1 cellular context compared by ENCODE assay signal in the genomic region with DNA sequence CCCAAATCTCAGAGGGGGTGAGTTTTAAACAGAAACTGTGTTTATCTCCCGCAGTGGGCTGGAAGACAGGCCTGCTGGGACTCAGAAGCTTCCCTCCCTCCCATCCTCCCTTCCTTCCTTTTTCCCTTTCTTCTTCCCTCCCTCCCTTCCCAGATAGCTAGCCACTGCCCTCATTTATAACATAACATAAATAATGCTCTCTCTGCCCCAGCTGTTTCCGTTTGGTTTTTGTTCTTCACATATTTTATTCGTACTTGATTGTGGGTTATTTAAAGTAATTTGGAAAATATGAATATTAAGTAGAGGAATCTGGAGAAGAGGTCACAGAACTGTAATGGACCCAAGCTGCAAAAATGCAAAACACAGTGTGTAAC.
TF ChIP-seq lines count a peak whose summit lies in the region.

No MANE protein-coding gene starts in this region.

TF ChIP-seq in SK-N-SH treated with all-trans-retinoic acid at 6 μM for 48 hours, 23 proteins besides CTCF, POLR2A, EP300 and RAD21 (continued from another document):
- TF ChIP-seq, protein P1, sequence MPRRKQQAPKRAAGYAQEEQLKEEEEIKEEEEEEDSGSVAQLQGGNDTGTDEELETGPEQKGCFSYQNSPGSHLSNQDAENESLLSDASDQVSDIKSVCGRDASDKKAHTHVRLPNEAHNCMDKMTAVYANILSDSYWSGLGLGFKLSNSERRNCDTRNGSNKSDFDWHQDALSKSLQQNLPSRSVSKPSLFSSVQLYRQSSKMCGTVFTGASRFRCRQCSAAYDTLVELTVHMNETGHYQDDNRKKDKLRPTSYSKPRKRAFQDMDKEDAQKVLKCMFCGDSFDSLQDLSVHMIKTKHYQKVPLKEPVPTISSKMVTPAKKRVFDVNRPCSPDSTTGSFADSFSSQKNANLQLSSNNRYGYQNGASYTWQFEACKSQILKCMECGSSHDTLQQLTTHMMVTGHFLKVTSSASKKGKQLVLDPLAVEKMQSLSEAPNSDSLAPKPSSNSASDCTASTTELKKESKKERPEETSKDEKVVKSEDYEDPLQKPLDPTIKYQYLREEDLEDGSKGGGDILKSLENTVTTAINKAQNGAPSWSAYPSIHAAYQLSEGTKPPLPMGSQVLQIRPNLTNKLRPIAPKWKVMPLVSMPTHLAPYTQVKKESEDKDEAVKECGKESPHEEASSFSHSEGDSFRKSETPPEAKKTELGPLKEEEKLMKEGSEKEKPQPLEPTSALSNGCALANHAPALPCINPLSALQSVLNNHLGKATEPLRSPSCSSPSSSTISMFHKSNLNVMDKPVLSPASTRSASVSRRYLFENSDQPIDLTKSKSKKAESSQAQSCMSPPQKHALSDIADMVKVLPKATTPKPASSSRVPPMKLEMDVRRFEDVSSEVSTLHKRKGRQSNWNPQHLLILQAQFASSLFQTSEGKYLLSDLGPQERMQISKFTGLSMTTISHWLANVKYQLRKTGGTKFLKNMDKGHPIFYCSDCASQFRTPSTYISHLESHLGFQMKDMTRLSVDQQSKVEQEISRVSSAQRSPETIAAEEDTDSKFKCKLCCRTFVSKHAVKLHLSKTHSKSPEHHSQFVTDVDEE (CRISPR knock-in tag; IDR thresholded peaks at IDR 0.05): no peak
- TF ChIP-seq, protein P2, sequence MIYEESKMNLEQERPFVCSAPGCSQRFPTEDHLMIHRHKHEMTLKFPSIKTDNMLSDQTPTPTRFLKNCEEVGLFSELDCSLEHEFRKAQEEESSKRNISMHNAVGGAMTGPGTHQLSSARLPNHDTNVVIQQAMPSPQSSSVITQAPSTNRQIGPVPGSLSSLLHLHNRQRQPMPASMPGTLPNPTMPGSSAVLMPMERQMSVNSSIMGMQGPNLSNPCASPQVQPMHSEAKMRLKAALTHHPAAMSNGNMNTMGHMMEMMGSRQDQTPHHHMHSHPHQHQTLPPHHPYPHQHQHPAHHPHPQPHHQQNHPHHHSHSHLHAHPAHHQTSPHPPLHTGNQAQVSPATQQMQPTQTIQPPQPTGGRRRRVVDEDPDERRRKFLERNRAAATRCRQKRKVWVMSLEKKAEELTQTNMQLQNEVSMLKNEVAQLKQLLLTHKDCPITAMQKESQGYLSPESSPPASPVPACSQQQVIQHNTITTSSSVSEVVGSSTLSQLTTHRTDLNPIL (CRISPR knock-in tag; IDR thresholded peaks at IDR 0.05; ENCODE audit: low read depth): no peak
- TF ChIP-seq SNAI2 (CRISPR knock-in tag; IDR thresholded peaks at IDR 0.05) (no peak), ZFP30 (CRISPR knock-in tag; IDR thresholded peaks at IDR 0.05) (no peak), CSDC2 (CRISPR knock-in tag; IDR thresholded peaks at IDR 0.05) (no peak)
